In genomic region chr11:553949-554398, GRCh38 we compare ENCODE assay signal across 14 cellular contexts. TPM values are rescaled to one million over a fixed set of nuclear protein-coding genes. Genes with fewer than 3 reads are reported as not detected.
DNase-seq lines count a peak whose midpoint lies in the region; ATAC-seq lines count a peak whose summit lies in the region.
"Had no signal": no experiment of that assay in that cellular context is flagged by ENCODE, and none has a peak within 500 bp of the region (broad histone marks: within the 10 kb centered on the region; RNA-seq: fewer than 3 reads in every experiment).

No MANE protein-coding gene starts in this region.

- H4K8ac ChIP-seq in mesenchymal stem cell (ENCODE audit: low read length), result no peak overlapping the region

- H3K79me2 ChIP-seq in Karpas-422 (ENCODE audit: low read length) (no peaks in the 10 kb centered on the region), GM23248 (ENCODE audit: insufficient read depth) (no peaks in the 10 kb centered on the region)
- H3K79me2 ChIP-seq: hepatocyte had no signal

- no peak for ATAC-seq in GM19035 (IDR thresholded peaks at IDR 0.05; ENCODE audit: unreplicated experiment)

- H3K9me3 ChIP-seq in Karpas-422 (ENCODE audit: low read length) (no peaks in the 10 kb centered on the region), mesenchymal stem cell (ENCODE audit: control insufficient read depth, low read length) (no peaks in the 10 kb centered on the region), GM23248 (ENCODE audit: low read depth) (no peaks in the 10 kb centered on the region)
- H3K9me3 ChIP-seq: HAP-1, transverse colon had no signal

- no peaks in the 10 kb centered on the region for H3K27me3 ChIP-seq in Karpas-422 (ENCODE audit: low read length)
- peaks cover 12 to 68% of the 10 kb centered on the region in 2 experiments for H3K27me3 ChIP-seq in mesenchymal stem cell (ENCODE audit: control insufficient read depth in 1 of 2, insufficient read depth in 1 of 2, low read length in 2 of 2)
- peaks cover 12% of the 10 kb centered on the region for H3K27me3 ChIP-seq in GM23248 (replicated peaks; ENCODE audit: insufficient read depth)

- peaks cover 15% of the 10 kb centered on the region for H3K4me1 ChIP-seq in Karpas-422 (ENCODE audit: low read length)
- H3K4me1 ChIP-seq in mesenchymal stem cell (ENCODE audit: control insufficient read depth, insufficient read depth, low read depth, low read length), result peaks cover 21% of the 10 kb centered on the region
- no peaks in the 10 kb centered on the region for H3K4me1 ChIP-seq in GM23248 (ENCODE audit: insufficient read depth)

- H2BK15ac ChIP-seq in mesenchymal stem cell (ENCODE audit: low read depth, poor library complexity, severe bottlenecking), result no peak overlapping the region

- DNase-seq in Karpas-422 (peak; percentile 50), mesenchymal stem cell (no peak), GM23248 (no peak)
- DNase-seq: activated CD4-positive, alpha-beta memory T cell treated with anti-CD3 and anti-CD28 coated beads for 36 hours; effector CD8-positive, alpha-beta T cell; NCI-H1105; NCI-H226; occipital lobe; stimulated activated CD4-positive, alpha-beta T cell treated with anti-CD3 and anti-CD28 coated beads, Interleukin-4, amount 100 ng/mL, for 24 hours; transverse colon had no signal

- H2AK5ac ChIP-seq in mesenchymal stem cell (ENCODE audit: low read length, severe bottlenecking), result no peak overlapping the region

- H4K20me1 ChIP-seq in Karpas-422 (ENCODE audit: insufficient read depth, low read depth, low read length), result peaks cover 8% of the 10 kb centered on the region; the same call in 1 of the 2 replicates
- no peaks in the 10 kb centered on the region for H4K20me1 ChIP-seq in GM23248 (ENCODE audit: insufficient read depth)

- H2BK12ac ChIP-seq in mesenchymal stem cell (ENCODE audit: low read length in 2 of 2), result no peak overlapping the region

- no peak overlapping the region for H3K14ac ChIP-seq in mesenchymal stem cell (ENCODE audit: low read length in 2 of 2)

- H3K9me2 ChIP-seq in Karpas-422 (replicated peaks; ENCODE audit: insufficient read depth, low read length) (no peaks in the 10 kb centered on the region), GM23248 (ENCODE audit: insufficient read depth) (no peaks in the 10 kb centered on the region)

- no peak overlapping the region for H3K9ac ChIP-seq in Karpas-422 (ENCODE audit: low read length)
- no peak overlapping the region for H3K9ac ChIP-seq in mesenchymal stem cell (ENCODE audit: low read length)
- H3K9ac ChIP-seq in GM23248, result no peak overlapping the region

- H2BK5ac ChIP-seq in mesenchymal stem cell (ENCODE audit: low read depth, low read length, poor library complexity, severe bottlenecking), result no peak overlapping the region

- 73% methylated on average over 12 of the region's 14 CpGs for WGBS in mesenchymal stem cell
- WGBS in GM23248 (ENCODE audit: low coverage in 1 of 2, low lambda C conversion rate in 2 of 2, missing lambda C conversion rate in 2 of 2), 2 experiments, result 47 to 49% methylated on average over 12 to 13 of the region's 14 CpGs

- no peaks in the 10 kb centered on the region for H3K36me3 ChIP-seq in Karpas-422 (ENCODE audit: insufficient read depth, low read length)
- no peaks in the 10 kb centered on the region for H3K36me3 ChIP-seq in mesenchymal stem cell (ENCODE audit: control insufficient read depth in 1 of 2, insufficient read depth in 2 of 2, low read depth in 1 of 2, low read length in 2 of 2)
- no peaks in the 10 kb centered on the region for H3K36me3 ChIP-seq in GM23248 (ENCODE audit: low read depth)
- H3K36me3 ChIP-seq: HAP-1, transverse colon had no signal

- H3K4ac ChIP-seq in mesenchymal stem cell (ENCODE audit: low read depth in 1 of 2, low read length in 2 of 2), result no peak overlapping the region

- no peak overlapping the region for H2BK120ac ChIP-seq in mesenchymal stem cell (ENCODE audit: low read depth, low read length)

- no peaks in the 10 kb centered on the region for H3F3A ChIP-seq in GM23248 (ENCODE audit: insufficient read depth)

- no peak overlapping the region for H3K23ac ChIP-seq in mesenchymal stem cell (ENCODE audit: low read length in 2 of 2)

- H3K79me1 ChIP-seq in mesenchymal stem cell (replicated peaks; ENCODE audit: low read length, poor library complexity, severe bottlenecking), result no peaks in the 10 kb centered on the region

- H2AFZ ChIP-seq in Karpas-422 (ENCODE audit: low read length) (no peak overlapping the region), mesenchymal stem cell (ENCODE audit: low read depth, low read length) (no peak overlapping the region), GM23248 (no peak overlapping the region)
- H2AFZ ChIP-seq: hepatocyte had no signal

- H3K4me2 ChIP-seq in Karpas-422 (ENCODE audit: low read depth, low read length, poor library complexity, severe bottlenecking) (no peak overlapping the region), mesenchymal stem cell (ENCODE audit: low read length, poor library complexity, severe bottlenecking) (no peak overlapping the region), GM23248 (ENCODE audit: unreplicated experiment) (no peak overlapping the region)

- H3K27ac ChIP-seq in Karpas-422 (ENCODE audit: low read length) (no peak overlapping the region), mesenchymal stem cell (ENCODE audit: low read length, poor library complexity, severe bottlenecking) (no peak overlapping the region), GM23248 (no peak overlapping the region)
- H3K27ac ChIP-seq: hepatocyte, SK-N-MC, transverse colon had no signal

- peak overlapping the region; percentile 31 for H4K91ac ChIP-seq in mesenchymal stem cell (ENCODE audit: low read length)

- in situ Hi-C loops in GM23248 (cut with MboI), result no loop called here

- H3K18ac ChIP-seq in mesenchymal stem cell (ENCODE audit: low read depth in 1 of 2, low read length in 2 of 2), result no peak overlapping the region

- H3K4me3 ChIP-seq in Karpas-422 (ENCODE audit: low read length) (no peak overlapping the region), mesenchymal stem cell (ENCODE audit: insufficient read depth in 1 of 2, low read depth in 1 of 2, low read length in 2 of 2) (peak overlapping the region in 1 of 2 experiments; percentile 6), GM23248 (no peak overlapping the region)

RNA-seq across cellular contexts. Expression of gene LMNTD2, which starts 6.6 kb away (rescaled TPM):
- 6.2 and 14.3 TPM in 2 replicates for total RNA-seq in Karpas-422 (2014; rRNA removed; shearing (Covaris generic); ENCODE audit: low replicate concordance)
- 0.46 TPM for polyA plus RNA-seq in mesenchymal stem cell (2013, experiment 1 of 2)
- polyA plus RNA-seq in mesenchymal stem cell (2013, experiment 2 of 2), result 0.67 TPM
- total RNA-seq in GM23248 (2014; rRNA removed; shearing (Covaris generic)), result 0.22 and 2.3 TPM in 2 replicates
- polyA plus RNA-seq in GM23248 (2016; fragmentation: Nextera tagmentation; extraction: Ambion mirVana), result 0.35 and 0.36 TPM in 2 replicates

RNA-seq across cellular contexts. Expression of gene RASSF7, which starts 6.8 kb away (rescaled TPM):
- 13.8 and 29.1 TPM in 2 replicates for total RNA-seq in Karpas-422 (2014; rRNA removed; shearing (Covaris generic); ENCODE audit: low replicate concordance)
- 3.2 TPM for polyA plus RNA-seq in mesenchymal stem cell (2013, experiment 1 of 2)
- 2.3 TPM for polyA plus RNA-seq in mesenchymal stem cell (2013, experiment 2 of 2)
- total RNA-seq in GM23248 (2014; rRNA removed; shearing (Covaris generic)), result 18.8 and 19.3 TPM in 2 replicates
- 10.6 and 11.9 TPM in 2 replicates for polyA plus RNA-seq in GM23248 (2016; fragmentation: Nextera tagmentation; extraction: Ambion mirVana)

RNA-seq across cellular contexts. Expression of gene LRRC56, which starts 16.6 kb away (rescaled TPM):
- total RNA-seq in Karpas-422 (2014; rRNA removed; shearing (Covaris generic); ENCODE audit: low replicate concordance), result 0.37 and 4.6 TPM in 2 replicates
- 1.2 TPM for polyA plus RNA-seq in mesenchymal stem cell (2013, experiment 1 of 2)
- 1.2 TPM for polyA plus RNA-seq in mesenchymal stem cell (2013, experiment 2 of 2)
- 1.3 TPM in 1 of 2 replicates, not detected in the other for total RNA-seq in GM23248 (2014; rRNA removed; shearing (Covaris generic))
- 0.72 and 0.86 TPM in 2 replicates for polyA plus RNA-seq in GM23248 (2016; fragmentation: Nextera tagmentation; extraction: Ambion mirVana)

RNA-seq across cellular contexts. Expression of gene HRAS, which starts 18.6 kb away (rescaled TPM):
- total RNA-seq in Karpas-422 (2014; rRNA removed; shearing (Covaris generic); ENCODE audit: low replicate concordance), result 8.5 and 53.1 TPM in 2 replicates
- polyA plus RNA-seq in mesenchymal stem cell (2013, experiment 1 of 2), result 41.9 TPM
- polyA plus RNA-seq in mesenchymal stem cell (2013, experiment 2 of 2), result 42.6 TPM
- total RNA-seq in GM23248 (2014; rRNA removed; shearing (Covaris generic)), result 62.1 and 83.7 TPM in 2 replicates
- polyA plus RNA-seq in GM23248 (2016; fragmentation: Nextera tagmentation; extraction: Ambion mirVana), result 76.9 and 85.3 TPM in 2 replicates

RNA-seq across cellular contexts. Expression of gene PHRF1, which starts 22.3 kb away (rescaled TPM):
- total RNA-seq in Karpas-422 (2014; rRNA removed; shearing (Covaris generic); ENCODE audit: low replicate concordance), result 8.7 and 20.9 TPM in 2 replicates
- 13.2 TPM for polyA plus RNA-seq in mesenchymal stem cell (2013, experiment 1 of 2)
- 11.9 TPM for polyA plus RNA-seq in mesenchymal stem cell (2013, experiment 2 of 2)
- 27.7 and 30.5 TPM in 2 replicates for total RNA-seq in GM23248 (2014; rRNA removed; shearing (Covaris generic))
- 10.9 and 11.0 TPM in 2 replicates for polyA plus RNA-seq in GM23248 (2016; fragmentation: Nextera tagmentation; extraction: Ambion mirVana)
